ENCODE assay signal across 1 cellular context in genomic region chr1:94698759-94699502, GRCh38.
A peak's percentile ranks its signal among the peaks of the same experiment; 100 is the strongest.
TF ChIP-seq lines count a peak whose summit lies in the region.

No MANE protein-coding gene starts in this region.

TF ChIP-seq in HepG2, 621 proteins besides CTCF, POLR2A, EP300 and RAD21 (continued from another document and continues in another):
- TF ChIP-seq MZF1 (CRISPR knock-in tag; IDR thresholded peaks at IDR 0.05; ENCODE audit: borderline replicate concordance) (no peak), NR2F1 (CRISPR knock-in tag; IDR thresholded peaks at IDR 0.05) (no peak; a peak in 2 of 4 replicates), FUBP1 (CRISPR knock-in tag; IDR thresholded peaks at IDR 0.05; ENCODE audit: borderline replicate concordance) (no peak), GMEB2 (CRISPR knock-in tag; IDR thresholded peaks at IDR 0.05; ENCODE audit: low read depth) (no peak), ZC3H4 (CRISPR knock-in tag; IDR thresholded peaks at IDR 0.05; ENCODE audit: borderline replicate concordance) (no peak), ZFP36L2 (CRISPR knock-in tag; IDR thresholded peaks at IDR 0.05) (no peak), MAF1 (CRISPR knock-in tag; IDR thresholded peaks at IDR 0.05; ENCODE audit: borderline replicate concordance) (no peak), FOSL1 (CRISPR knock-in tag; IDR thresholded peaks at IDR 0.05; ENCODE audit: borderline replicate concordance) (no peak), ZNF253 (CRISPR knock-in tag; IDR thresholded peaks at IDR 0.05; ENCODE audit: borderline replicate concordance) (no peak), ARID4A (CRISPR knock-in tag; IDR thresholded peaks at IDR 0.05; ENCODE audit: borderline replicate concordance) (peak; percentile 27; the same call in 1 of the 2 replicates), MLXIP (CRISPR knock-in tag; IDR thresholded peaks at IDR 0.05; ENCODE audit: borderline replicate concordance) (no peak), ZNF552 (CRISPR knock-in tag; IDR thresholded peaks at IDR 0.05; ENCODE audit: borderline replicate concordance) (no peak), ATF7 (IDR thresholded peaks at IDR 0.05) (no peak), ATF7 (CRISPR knock-in tag; IDR thresholded peaks at IDR 0.05) (no peak), ZNF496 (CRISPR knock-in tag; IDR thresholded peaks at IDR 0.05; ENCODE audit: insufficient replicate concordance) (no peak), ZNF138 (CRISPR knock-in tag; IDR thresholded peaks at IDR 0.05; ENCODE audit: low read depth) (no peak), ZNF607 (CRISPR knock-in tag; IDR thresholded peaks at IDR 0.05; ENCODE audit: borderline replicate concordance) (no peak), ZNF597 (CRISPR knock-in tag; IDR thresholded peaks at IDR 0.05) (no peak), IRF2 (CRISPR knock-in tag; IDR thresholded peaks at IDR 0.05) (no peak), ZKSCAN8 (CRISPR knock-in tag; IDR thresholded peaks at IDR 0.05; ENCODE audit: borderline replicate concordance) (no peak), DMAP1 (CRISPR knock-in tag; IDR thresholded peaks at IDR 0.05) (no peak), RAD51 (IDR thresholded peaks at IDR 0.05; ENCODE audit: borderline replicate concordance) (no peak), UBTF (CRISPR knock-in tag; IDR thresholded peaks at IDR 0.05) (no peak), DPF2 (CRISPR knock-in tag; IDR thresholded peaks at IDR 0.05; ENCODE audit: borderline replicate concordance, low read depth) (peak; percentile 53; the same call in 1 of the 2 replicates), ZNF276 (CRISPR knock-in tag; IDR thresholded peaks at IDR 0.05; ENCODE audit: low read depth) (no peak), ZNF710 (CRISPR knock-in tag; IDR thresholded peaks at IDR 0.05; ENCODE audit: borderline replicate concordance) (no peak), SIX1 (CRISPR knock-in tag; IDR thresholded peaks at IDR 0.05; ENCODE audit: borderline replicate concordance) (peak; percentile 59; the same call in 1 of the 2 replicates), FOXJ3 (CRISPR knock-in tag; IDR thresholded peaks at IDR 0.05; ENCODE audit: borderline replicate concordance) (peak; percentile 69; the same call in 1 of the 2 replicates), ZNF772 (CRISPR knock-in tag; IDR thresholded peaks at IDR 0.05) (no peak), ZNF577 (CRISPR knock-in tag; IDR thresholded peaks at IDR 0.05; ENCODE audit: borderline replicate concordance, low read depth) (no peak)
